10 cellular contexts compared by ENCODE assay signal in genomic region chr17:37107406-37108083, GRCh38.
DNase-seq lines count a peak whose midpoint lies in the region; ATAC-seq, FAIRE-seq and TF ChIP-seq lines count a peak whose summit lies in the region.
"Had no signal": no experiment of that assay in that cellular context is flagged by ENCODE, and none has a peak within 500 bp of the region (broad histone marks: within the 10 kb centered on the region; RNA-seq: fewer than 3 reads in every experiment).

No MANE protein-coding gene starts in this region.

- H3K14ac ChIP-seq in trophoblast cell (ENCODE audit: low read length): no peak overlapping the region

- no peak overlapping the region for H3K4me3 ChIP-seq in astrocyte of the cerebellum (ENCODE audit: low read depth, low read length)
- no peak overlapping the region for H3K4me3 ChIP-seq in left ventricle myocardium inferior
- no peak overlapping the region for H3K4me3 ChIP-seq in trophoblast cell (ENCODE audit: low read depth, low read length)
- no peak overlapping the region for H3K4me3 ChIP-seq in esophagus muscularis mucosa
- H3K4me3 ChIP-seq: thoracic aorta had no signal

- H3K36me3 ChIP-seq in left ventricle myocardium inferior (peaks cover 53% of the 10 kb centered on the region), trophoblast cell (ENCODE audit: control insufficient read depth in 1 of 2, insufficient read depth in 2 of 2, low read length in 2 of 2) (peaks cover 5 to 17% of the 10 kb centered on the region in 2 experiments), esophagus muscularis mucosa (peaks cover 7 to 67% (median 36%) of the 10 kb centered on the region in 4 donors)

- H2BK12ac ChIP-seq in trophoblast cell (ENCODE audit: low read length): no peak overlapping the region

- H4K12ac ChIP-seq in trophoblast cell (ENCODE audit: low read depth, low read length): no peak overlapping the region

- H3K23ac ChIP-seq in trophoblast cell (ENCODE audit: low read length): no peak overlapping the region

- in situ Hi-C loops in G401 (cut with HindIII; ENCODE audit: low sequenced_read_pairs): no loop called here
- in situ Hi-C loops in astrocyte of the cerebellum (cut with HindIII; ENCODE audit: low sequenced_read_pairs): no loop called here

- H3K27ac ChIP-seq in left ventricle myocardium inferior (replicated peaks): no peak overlapping the region
- no peak overlapping the region for H3K27ac ChIP-seq in trophoblast cell (ENCODE audit: low read depth, low read length)
- peak overlapping the region in 1 of 4 donors; percentile 16 for H3K27ac ChIP-seq in esophagus muscularis mucosa (replicated peaks in 1 of 4)
- H3K27ac ChIP-seq: thoracic aorta had no signal

- no peak overlapping the region for H4K91ac ChIP-seq in trophoblast cell (ENCODE audit: low read depth, low read length)

- no peak for FAIRE-seq in GM12891 (lab: Jason Lieb, UNC)
- FAIRE-seq: colon had no signal

- H2BK120ac ChIP-seq in trophoblast cell (ENCODE audit: insufficient read depth, low read length, poor library complexity): no peak overlapping the region

- peaks cover 33% of the 10 kb centered on the region for H3K36me3 Mint-ChIP-seq in stimulated activated effector memory CD8-positive, alpha-beta T cell treated with anti-CD3 and anti-CD28 coated beads, Interleukin-12 subunit alpha, Interleukin-12 subunit beta, amount 100 ng/mL, for 72 hours

- no peaks in the 10 kb centered on the region for H3K27me3 ChIP-seq in left ventricle myocardium inferior (ENCODE audit: low read depth)
- H3K27me3 ChIP-seq in trophoblast cell (ENCODE audit: insufficient read depth, low read length): no peaks in the 10 kb centered on the region
- H3K27me3 ChIP-seq in esophagus muscularis mucosa: no peaks in the 10 kb centered on the region

- no peaks in the 10 kb centered on the region for H3K79me1 ChIP-seq in trophoblast cell (ENCODE audit: low read length)

- H3K9me3 ChIP-seq in left ventricle myocardium inferior (replicated peaks): no peaks in the 10 kb centered on the region
- H3K9me3 ChIP-seq in trophoblast cell (ENCODE audit: insufficient read depth, low read depth, low read length): no peaks in the 10 kb centered on the region
- no peaks in the 10 kb centered on the region for H3K9me3 ChIP-seq in esophagus muscularis mucosa
- H3K9me3 ChIP-seq: thoracic aorta had no signal

- no peak overlapping the region for H3K4ac ChIP-seq in trophoblast cell (ENCODE audit: low read depth, low read length)

- no peaks in the 10 kb centered on the region for H3K79me2 ChIP-seq in trophoblast cell (ENCODE audit: control insufficient read depth, insufficient read depth, low read length, poor library complexity)

- H2BK5ac ChIP-seq in trophoblast cell (ENCODE audit: low read depth, low read length, poor library complexity): no peak overlapping the region

- no peak overlapping the region for H3K18ac ChIP-seq in trophoblast cell (ENCODE audit: low read length)

- no peak overlapping the region for H3K4me3 Mint-ChIP-seq in stimulated activated effector memory CD8-positive, alpha-beta T cell treated with anti-CD3 and anti-CD28 coated beads, Interleukin-12 subunit alpha, Interleukin-12 subunit beta, amount 100 ng/mL, for 72 hours

- DNase-seq in G401 (ENCODE audit: low spot score) (peak; percentile 92), astrocyte of the cerebellum (ENCODE audit: low read depth) (peak; percentile 18), left ventricle myocardium inferior (peak; percentile 68), trophoblast cell (peak; percentile 8 to 41), GM12891 (ENCODE audit: insufficient read length, low spot score) (no peak), esophagus muscularis mucosa (ENCODE audit: extremely low spot score) (no peak)
- no peak for DNase-seq in activated CD4-positive, alpha-beta T cell treated with anti-CD3 and anti-CD28 coated beads, Interleukin-2, amount 50 U/mL, for 1 hour
- DNase-seq in stimulated activated effector memory CD8-positive, alpha-beta T cell treated with anti-CD3 and anti-CD28 coated beads, Interleukin-12 subunit alpha, Interleukin-12 subunit beta, amount 100 ng/mL, for 72 hours (ENCODE audit: low spot score in 2 of 2): no peak

- H2AFZ ChIP-seq in trophoblast cell (ENCODE audit: insufficient read depth, low read length, poor library complexity): no peak overlapping the region

- intact Hi-C loops in left ventricle myocardium inferior (cut with micrococcal nuclease): no loop called here
- intact Hi-C loops in esophagus muscularis mucosa (cut with DNase I): no loop called here

- no peak overlapping the region for H2AK5ac ChIP-seq in trophoblast cell (ENCODE audit: low read length)

- H3K4me1 ChIP-seq in left ventricle myocardium inferior (peaks cover 9% of the 10 kb centered on the region), trophoblast cell (ENCODE audit: control insufficient read depth in 1 of 2, insufficient read depth in 2 of 2, low read length in 2 of 2) (peaks cover 0 to 8% of the 10 kb centered on the region in 2 experiments), esophagus muscularis mucosa (peaks cover 0 to 15% (median 12%) of the 10 kb centered on the region in 4 donors)

- TF ChIP-seq EP300 in esophagus muscularis mucosa (IDR thresholded peaks at IDR 0.05): no peak

- no CpG with 5 or more reads among the region's 7 CpGs for whole genome bisulfite sequencing in trophoblast cell (ENCODE audit: extremely low coverage, insufficient coverage, insufficient read length)
- 60% methylated on average over 6 of the region's 7 CpGs for WGBS in esophagus muscularis mucosa

- no peak overlapping the region for H4K8ac ChIP-seq in trophoblast cell (ENCODE audit: low read depth, low read length)

- H3K4me2 ChIP-seq in trophoblast cell (ENCODE audit: low read length): no peak overlapping the region

- TF ChIP-seq POLR2A in GM12891 (IDR thresholded peaks at IDR 0.05; ENCODE audit: low read depth, low read length): no peak
- TF ChIP-seq POLR2A in esophagus muscularis mucosa (IDR thresholded peaks at IDR 0.05; ENCODE audit: low read depth): no peak

- H3K9me3 Mint-ChIP-seq in stimulated activated effector memory CD8-positive, alpha-beta T cell treated with anti-CD3 and anti-CD28 coated beads, Interleukin-12 subunit alpha, Interleukin-12 subunit beta, amount 100 ng/mL, for 72 hours: no peaks in the 10 kb centered on the region

- no peak overlapping the region for H3K27ac Mint-ChIP-seq in stimulated activated effector memory CD8-positive, alpha-beta T cell treated with anti-CD3 and anti-CD28 coated beads, Interleukin-12 subunit alpha, Interleukin-12 subunit beta, amount 100 ng/mL, for 72 hours

- no peak overlapping the region for H3K9ac ChIP-seq in trophoblast cell (ENCODE audit: low read length)

- TF ChIP-seq CTCF in astrocyte of the cerebellum (IDR thresholded peaks at IDR 0.05; ENCODE audit: low read depth, low read length, missing control alignments) (no peak), left ventricle myocardium inferior (IDR thresholded peaks at IDR 0.05; ENCODE audit: borderline replicate concordance) (no peak), esophagus muscularis mucosa (IDR thresholded peaks at IDR 0.05) (no peak)

- H3K4me1 Mint-ChIP-seq in stimulated activated effector memory CD8-positive, alpha-beta T cell treated with anti-CD3 and anti-CD28 coated beads, Interleukin-12 subunit alpha, Interleukin-12 subunit beta, amount 100 ng/mL, for 72 hours: no peaks in the 10 kb centered on the region

- no peak for ATAC-seq in stimulated activated effector memory CD8-positive, alpha-beta T cell treated with anti-CD3 and anti-CD28 coated beads, Interleukin-12 subunit alpha, Interleukin-12 subunit beta, amount 100 ng/mL, for 72 hours

TF ChIP-seq in GM12891, 5 proteins besides CTCF, POLR2A, EP300 and RAD21:
- no peak for TF ChIP-seq POLR2AphosphoS5 (IDR thresholded peaks at IDR 0.05; ENCODE audit: low read depth, low read length)
- no peak for TF ChIP-seq POU2F2 (IDR thresholded peaks at IDR 0.05; ENCODE audit: low read depth, low read length)
- TF ChIP-seq PAX5 (IDR thresholded peaks at IDR 0.05; ENCODE audit: insufficient read depth, low read length, severe bottlenecking): no peak
- TF ChIP-seq SPI1 (IDR thresholded peaks at IDR 0.05; ENCODE audit: low read depth, low read length): no peak
- TF ChIP-seq TAF1 (IDR thresholded peaks at IDR 0.05; ENCODE audit: low read depth, low read length): no peak
TF ChIP-seq in GM12891: peak in this region for 0.

Comparison
In these comparisons a context has a peak if more than half of its experiments do, and no peak if none do; other contexts are left out.
1. DNase-seq: peak in G401 (single experiment), astrocyte of the cerebellum (single experiment), left ventricle myocardium inferior (single experiment) and trophoblast cell (2 of 2); none in activated CD4-positive, alpha-beta T cell treated with anti-CD3 and anti-CD28 coated beads, Interleukin-2, amount 50 U/mL, for 1 hour (single experiment), GM12891 (single experiment), stimulated activated effector memory CD8-positive, alpha-beta T cell treated with anti-CD3 and anti-CD28 coated beads, Interleukin-12 subunit alpha, Interleukin-12 subunit beta, amount 100 ng/mL, for 72 hours (0 of 2) and esophagus muscularis mucosa (single experiment).